8 cellular contexts compared by ENCODE assay signal in genomic region chr5:179820127-179820482, GRCh38. TPM values are rescaled to one million over a fixed set of nuclear protein-coding genes. Genes with fewer than 3 reads are reported as not detected.
DNase-seq lines count a peak whose midpoint lies in the region; ATAC-seq and TF ChIP-seq lines count a peak whose summit lies in the region.

No MANE protein-coding gene starts in this region.

- no TSS peak for BruUV-seq in OCI-LY7 (replicated peaks; lab: Mats Ljungman, UMichigan)

- CTCF ChIA-PET in CD4-positive, alpha-beta T cell (lab: Charles Lee), result interaction anchor here (1.1 to 2.1 kb wide), 3 partner anchors 18 to 57 kb away, joined by 3 to 5 read pairs (median 3); no protein-coding TSS in a partner anchor
- CTCF ChIA-PET in OCI-LY7 (lab: Charles Lee; ENCODE audit: unreplicated experiment), result no interaction called here

- peak overlapping the region; percentile 96 for H3K27ac ChIP-seq in CD4-positive, alpha-beta T cell (ENCODE audit: low read depth, low read length)
- H3K27ac ChIP-seq in OCI-LY7 (ENCODE audit: low read depth, low read length, poor library complexity, severe bottlenecking), result peak overlapping the region; percentile 59

- peaks cover 5% of the 10 kb centered on the region for H3K27me3 Mint-ChIP-seq in CD4-positive, alpha-beta T cell
- no peaks in the 10 kb centered on the region for H3K27me3 Mint-ChIP-seq in effector memory CD8-positive, alpha-beta T cell

- H3K4me3 Mint-ChIP-seq in CD4-positive, alpha-beta T cell, result peak overlapping the region; percentile 89
- H3K4me3 Mint-ChIP-seq in effector memory CD8-positive, alpha-beta T cell, result peak overlapping the region; percentile 85 to 95

- intact Hi-C loops in CD4-positive, alpha-beta T cell (cut with DNase I, micrococcal nuclease), result loop anchor here (1.0 to 5.0 kb wide), 4 partner anchors 9 to 38 kb away; partner anchors contain the start of genes MRNIP (in 2 of the 2) and MGAT4B (in 1 of the 2)
- intact Hi-C loops in OCI-LY7 (cut with micrococcal nuclease; ENCODE audit: unreplicated experiment), result loop anchor here (1.0 to 10.0 kb wide), 2 partner anchors 38 to 675 kb away; partner anchors contain the start of genes CNOT6 and MRNIP

- no peaks in the 10 kb centered on the region for H3K9me2 ChIP-seq in OCI-LY7 (ENCODE audit: insufficient read depth, low read length)

- no peaks in the 10 kb centered on the region for H3K9me3 ChIP-seq in CD4-positive, alpha-beta T cell (ENCODE audit: control insufficient read depth, low read length)
- H3K9me3 ChIP-seq in OCI-LY7 (ENCODE audit: low read length) (no peaks in the 10 kb centered on the region), neuron (ENCODE audit: low read length) (peaks cover 5% of the 10 kb centered on the region)

- H3K4me1 ChIP-seq in OCI-LY7 (ENCODE audit: insufficient read depth, low read length, poor library complexity, severe bottlenecking), result peaks cover 32% of the 10 kb centered on the region
- H3K4me1 ChIP-seq in neuron (ENCODE audit: insufficient read depth, low read length), result peaks cover 34% of the 10 kb centered on the region

- peaks cover 22% of the 10 kb centered on the region; the same call in 1 of the 2 replicates for H3K79me2 ChIP-seq in OCI-LY7 (ENCODE audit: insufficient read depth, low read depth, low read length)

- DNase-seq in CD4-positive, alpha-beta T cell, result no peak
- DNase-seq in OCI-LY7 (ENCODE audit: low spot score) (no peak), cerebellum (ENCODE audit: low spot score) (no peak), HCEC 1CT (no peak), KG1 (lab: John Stamatoyannopoulos, UW) (no peak)
- no peak for DNase-seq in effector memory CD8-positive, alpha-beta T cell
- no peak for DNase-seq in activated CD4-positive, alpha-beta T cell treated with anti-CD3 and anti-CD28 coated beads, Interleukin-2, amount 50 U/mL, for 48 hours

- POLR2A ChIA-PET in CD4-positive, alpha-beta T cell (lab: Charles Lee), result interaction anchor here (0.7 to 4.5 kb wide), 17 partner anchors 9 to 1616 kb away, joined by 3 to 48 read pairs (median 5); partner anchors contain the start of genes HNRNPAB, HNRNPH1, LTC4S and MAML1
- POLR2A ChIA-PET in OCI-LY7 (lab: Charles Lee), result no interaction called here

- H3K27me3 ChIP-seq in CD4-positive, alpha-beta T cell (ENCODE audit: control insufficient read depth, insufficient read depth, low read length), result no peaks in the 10 kb centered on the region
- no peaks in the 10 kb centered on the region for H3K27me3 ChIP-seq in neuron (ENCODE audit: insufficient read depth, low read length)

- H3K36me3 Mint-ChIP-seq in CD4-positive, alpha-beta T cell (ENCODE audit: low read depth), result peaks cover 35% of the 10 kb centered on the region
- H3K36me3 Mint-ChIP-seq in effector memory CD8-positive, alpha-beta T cell (ENCODE audit: insufficient read depth), result peaks cover 83% of the 10 kb centered on the region

- no peak for ATAC-seq in CD4-positive, alpha-beta T cell (ENCODE audit: poor library complexity)
- ATAC-seq in effector memory CD8-positive, alpha-beta T cell (replicated peaks), result no peak

- H3K4me1 Mint-ChIP-seq in CD4-positive, alpha-beta T cell (ENCODE audit: low read depth), result peaks cover 64% of the 10 kb centered on the region
- H3K4me1 Mint-ChIP-seq in effector memory CD8-positive, alpha-beta T cell (ENCODE audit: low read depth in 2 of 2), result peaks cover 37 to 45% of the 10 kb centered on the region in 2 donors

- peak overlapping the region; percentile 56; the same call in 1 of the 2 replicates for H2AFZ ChIP-seq in OCI-LY7 (ENCODE audit: low read length)
- no peak overlapping the region for H2AFZ ChIP-seq in neuron (ENCODE audit: low read depth, low read length)

- H3K4me3 ChIP-seq in OCI-LY7 (ENCODE audit: low read depth, low read length, poor library complexity, severe bottlenecking) (peak overlapping the region; percentile 99), neuron (ENCODE audit: low read length) (peak overlapping the region; percentile 57)

- peak overlapping the region; percentile 81 for H3K27ac Mint-ChIP-seq in CD4-positive, alpha-beta T cell
- peak overlapping the region; percentile 99 for H3K27ac Mint-ChIP-seq in effector memory CD8-positive, alpha-beta T cell

- TF ChIP-seq CTCF in CD4-positive, alpha-beta T cell (IDR thresholded peaks at IDR 0.05), result no peak
- no peak for TF ChIP-seq CTCF in OCI-LY7 (conservative IDR thresholded peaks at IDR 0.05; ENCODE audit: low read length)

- H3K9me3 Mint-ChIP-seq in CD4-positive, alpha-beta T cell, result no peaks in the 10 kb centered on the region
- no peaks in the 10 kb centered on the region for H3K9me3 Mint-ChIP-seq in effector memory CD8-positive, alpha-beta T cell

- peak overlapping the region; percentile 95 for H3K4me2 ChIP-seq in OCI-LY7 (ENCODE audit: low read length)

- H3K36me3 ChIP-seq in OCI-LY7 (ENCODE audit: insufficient read depth, low read length) (peaks cover 24% of the 10 kb centered on the region), neuron (ENCODE audit: insufficient read depth, low read length) (peaks cover 31% of the 10 kb centered on the region)

- peaks cover 4% of the 10 kb centered on the region; the same call in 1 of the 2 replicates for H4K20me1 ChIP-seq in OCI-LY7 (ENCODE audit: insufficient read depth, low read length)

RNA-seq across cellular contexts. Expression of gene SQSTM1, which starts 0.6 kb away (rescaled TPM):
- total RNA-seq in CD4-positive, alpha-beta T cell, result 100 to 1,000 TPM; 260 to 267 TPM
- total RNA-seq in OCI-LY7 (2014; rRNA removed; shearing (Covaris generic)), result 44.4 and 58.5 TPM in 2 replicates
- total RNA-seq in OCI-LY7 (2022) (68.3 and 81.1 TPM in 2 replicates), cerebellum (53.8 TPM)

RNA-seq across cellular contexts. Expression of gene MGAT4B, which starts 13.4 kb away (rescaled TPM):
- 100 to 1,000 TPM; 141 to 145 TPM for total RNA-seq in CD4-positive, alpha-beta T cell
- total RNA-seq in OCI-LY7 (2014; rRNA removed; shearing (Covaris generic)), result 58.8 and 61.1 TPM in 2 replicates
- total RNA-seq in OCI-LY7 (2022) (90.2 and 96.5 TPM in 2 replicates), cerebellum (56.1 TPM)

RNA-seq across cellular contexts. Expression of gene LTC4S, which starts 26.3 kb away (rescaled TPM):
- total RNA-seq in CD4-positive, alpha-beta T cell, result 1 to 10 TPM; 3.6 to 4.2 TPM
- total RNA-seq in OCI-LY7 (2014; rRNA removed; shearing (Covaris generic)), result 0.44 and 1.3 TPM in 2 replicates
- 4.0 and 4.5 TPM in 2 replicates for total RNA-seq in OCI-LY7 (2022)
- total RNA-seq in cerebellum, result 2.7 TPM

RNA-seq across cellular contexts. Expression of gene MRNIP, which starts 38.5 kb away (rescaled TPM):
- total RNA-seq in CD4-positive, alpha-beta T cell, result 10 to 100 TPM; 31.8 to 32.8 TPM
- 76.2 and 78.7 TPM in 2 replicates for total RNA-seq in OCI-LY7 (2014; rRNA removed; shearing (Covaris generic))
- total RNA-seq in OCI-LY7 (2022) (70.5 and 76.5 TPM in 2 replicates), cerebellum (33.9 TPM)
